25 cellular contexts compared by ENCODE assay signal in the genomic region with DNA sequence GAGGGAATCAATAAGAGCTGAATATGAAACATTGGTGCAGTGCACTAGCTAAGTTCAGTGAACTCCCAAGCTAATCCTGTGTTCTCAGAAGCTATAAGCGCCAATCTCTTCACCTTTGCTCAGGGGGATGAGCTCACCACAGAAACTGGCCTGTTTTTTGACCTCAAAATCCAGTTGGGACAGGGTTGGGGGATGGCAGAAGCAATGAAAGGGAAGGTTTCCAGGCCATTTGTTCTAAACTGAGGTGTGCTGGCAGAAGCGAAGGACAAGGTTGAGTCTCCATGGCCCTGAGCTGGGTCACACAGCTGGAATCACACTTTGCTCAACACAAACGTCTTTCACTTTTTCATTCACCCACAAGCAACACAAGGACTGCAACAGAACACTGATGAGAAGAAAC.
"Had no signal": no experiment of that assay in that cellular context is flagged by ENCODE, and none has a peak within 500 bp of the region (broad histone marks: within the 10 kb centered on the region; RNA-seq: fewer than 3 reads in every experiment).

No MANE protein-coding gene starts in this region.

- ATAC-seq: activated naive CD4-positive, alpha-beta T cell treated with anti-CD3 and anti-CD28 coated beads, Interleukin-2, amount 50 U/mL, for 72 hours; effector memory CD8-positive, alpha-beta T cell; mucosa of descending colon; naive thymus-derived CD4-positive, alpha-beta T cell; T-helper 17 cell had no signal

- H3K4me3 Mint-ChIP-seq: activated T-helper 1 cell treated with anti-CD3 and anti-CD28 coated beads, Interleukin-12 subunit alpha, Interleukin-12 subunit beta, Interleukin-2, Interleukin-4 antibody, amounts not matched to agents 30 ng/mL and 10 ng/mL and 1 ng/mL, durations not matched to agents 14 hours and 24 hours and 36 hours; effector memory CD8-positive, alpha-beta T cell; naive thymus-derived CD4-positive, alpha-beta T cell; stimulated activated naive CD8-positive, alpha-beta T cell treated with anti-CD3 and anti-CD28 coated beads, Interleukin-15, Interleukin-2, amounts not matched to agents 100 ng/mL and 50 ng/mL, for 24 hours; T-helper 17 cell had no signal

- H3K4me1 ChIP-seq: adrenal gland, breast epithelium, left ventricle myocardium inferior, suprapubic skin had no signal

- H3K27me3 ChIP-seq: adrenal gland, breast epithelium, suprapubic skin had no signal

- H3K27ac ChIP-seq: adrenal gland, breast epithelium, left ventricle myocardium inferior, suprapubic skin, VCaP had no signal

- H3K9me3 ChIP-seq: adrenal gland, breast epithelium, left ventricle myocardium inferior, mucosa of descending colon, suprapubic skin had no signal

- H3K9me3 Mint-ChIP-seq: activated T-helper 1 cell treated with anti-CD3 and anti-CD28 coated beads, Interleukin-12 subunit alpha, Interleukin-12 subunit beta, Interleukin-2, Interleukin-4 antibody, amounts not matched to agents 30 ng/mL and 10 ng/mL and 1 ng/mL, durations not matched to agents 14 hours and 24 hours and 36 hours had no signal

- H3K4me3 ChIP-seq: adrenal gland, breast epithelium, left ventricle myocardium inferior, mucosa of descending colon, suprapubic skin had no signal

- H3K36me3 ChIP-seq: adrenal gland, breast epithelium, left ventricle myocardium inferior, suprapubic skin had no signal

- H3K27ac Mint-ChIP-seq: activated naive CD4-positive, alpha-beta T cell treated with anti-CD3 and anti-CD28 coated beads, Interleukin-2, amount 50 U/mL, for 72 hours; activated T-helper 1 cell treated with anti-CD3 and anti-CD28 coated beads, Interleukin-12 subunit alpha, Interleukin-12 subunit beta, Interleukin-2, Interleukin-4 antibody, amounts not matched to agents 30 ng/mL and 10 ng/mL and 1 ng/mL, durations not matched to agents 14 hours and 24 hours and 36 hours; effector memory CD8-positive, alpha-beta T cell; naive thymus-derived CD4-positive, alpha-beta T cell; stimulated activated naive CD8-positive, alpha-beta T cell treated with anti-CD3 and anti-CD28 coated beads, Interleukin-15, Interleukin-2, amounts not matched to agents 100 ng/mL and 50 ng/mL, for 24 hours; T-helper 17 cell had no signal

- DNase-seq: activated CD4-positive, alpha-beta T cell treated with anti-CD3 and anti-CD28 coated beads for 1 hour; activated CD4-positive, alpha-beta T cell treated with anti-CD3 and anti-CD28 coated beads, Interleukin-2, amount 50 U/mL, for 4 hours; activated gamma-delta T cell treated with Interleukin-2 at 50 U/mL for 16 hours; activated T-cell treated with anti-CD3 and anti-CD28 coated beads for 4 hours; adrenal gland; dermis blood vessel endothelial cell; effector memory CD8-positive, alpha-beta T cell; hippocampal formation; kidney; left ventricle myocardium inferior; mucosa of descending colon; naive thymus-derived CD4-positive, alpha-beta T cell; nucleus accumbens; posterior cingulate gyrus; retina; stimulated activated CD4-positive, alpha-beta T cell treated with anti-CD3 and anti-CD28 coated beads, Interleukin-15, amount 100 ng/mL, for 24 hours; stimulated activated CD4-positive, alpha-beta T cell treated with anti-CD3 and anti-CD28 coated beads, Interleukin-2, amount 100 ng/mL, for 48 hours; T-helper 17 cell; trophoblast cell had no signal

- H3K36me3 Mint-ChIP-seq: activated naive CD4-positive, alpha-beta T cell treated with anti-CD3 and anti-CD28 coated beads, Interleukin-2, amount 50 U/mL, for 72 hours; naive thymus-derived CD4-positive, alpha-beta T cell had no signal

- H3K4me1 Mint-ChIP-seq: naive thymus-derived CD4-positive, alpha-beta T cell; T-helper 17 cell had no signal

- H3K27me3 Mint-ChIP-seq: effector memory CD8-positive, alpha-beta T cell; naive thymus-derived CD4-positive, alpha-beta T cell; stimulated activated naive CD8-positive, alpha-beta T cell treated with anti-CD3 and anti-CD28 coated beads, Interleukin-15, Interleukin-2, amounts not matched to agents 100 ng/mL and 50 ng/mL, for 24 hours; T-helper 17 cell had no signal
